ENCODE assay signal across 31 cellular contexts in genomic region chr18:22790545-22791415, GRCh38.
"Had no signal": no experiment of that assay in that cellular context is flagged by ENCODE, and none has a peak within 500 bp of the region (broad histone marks: within the 10 kb centered on the region; RNA-seq: fewer than 3 reads in every experiment).

No MANE protein-coding gene starts in this region.

- DNase-seq: activated CD4-positive, alpha-beta memory T cell treated with anti-CD3 and anti-CD28 coated beads for 36 hours; activated CD4-positive, alpha-beta T cell treated with anti-CD3 and anti-CD28 coated beads for 48 hours; activated CD8-positive, alpha-beta memory T cell treated with anti-CD3 and anti-CD28 coated beads, Interleukin-2, amount 50 U/mL, for 4 hours; activated gamma-delta T cell; activated naive CD4-positive, alpha-beta T cell treated with anti-CD3 and anti-CD28 coated beads, Interleukin-2, amount 10 ng/mL, durations not matched to agents 7 days and 5 days; activated naive CD8-positive, alpha-beta T cell treated with anti-CD3 and anti-CD28 coated beads, Interleukin-2, amount 10 ng/mL, durations not matched to agents 7 days and 5 days; activated T-cell treated with anti-CD3 and anti-CD28 coated beads, Interleukin-2, amount 50 U/mL, for 1 hour; amniotic stem cell; brain microvascular endothelial cell; caudate nucleus; cortex of kidney; foreskin keratinocyte; islet precursor cell; left ventricle myocardium inferior; nephron progenitor cell; ovary; retina; sigmoid colon; small intestine; stimulated activated CD4-positive, alpha-beta T cell treated with anti-CD3 and anti-CD28 coated beads, Interleukin-4, amount 100 ng/mL, for 4 hours; stimulated activated CD8-positive, alpha-beta memory T cell treated with anti-CD3 and anti-CD28 coated beads, Interleukin-4, amount 100 ng/mL, for 48 hours; stimulated activated naive CD4-positive, alpha-beta T cell; T-helper 9 cell; WERI-Rb-1 had no signal

- H3K4me3 ChIP-seq: esophagus muscularis mucosa, left ventricle myocardium inferior, ovary, prostate gland, sigmoid colon, tibial nerve had no signal

- H3K27me3 ChIP-seq: brain microvascular endothelial cell, esophagus muscularis mucosa, neutrophil, ovary, sigmoid colon, tibial nerve had no signal

- H3K4me1 Mint-ChIP-seq: activated naive CD4-positive, alpha-beta T cell treated with anti-CD3 and anti-CD28 coated beads, Interleukin-2, amount 10 ng/mL, durations not matched to agents 7 days and 5 days; activated naive CD8-positive, alpha-beta T cell treated with anti-CD3 and anti-CD28 coated beads, Interleukin-2, amount 10 ng/mL, durations not matched to agents 7 days and 5 days; nephron progenitor cell had no signal

- H3K9me3 Mint-ChIP-seq: activated CD4-positive, alpha-beta memory T cell treated with anti-CD3 and anti-CD28 coated beads for 36 hours; activated naive CD4-positive, alpha-beta T cell treated with anti-CD3 and anti-CD28 coated beads, Interleukin-2, amount 10 ng/mL, durations not matched to agents 7 days and 5 days; activated naive CD8-positive, alpha-beta T cell treated with anti-CD3 and anti-CD28 coated beads, Interleukin-2, amount 10 ng/mL, durations not matched to agents 7 days and 5 days; activated T-helper 1 cell treated with anti-CD3 and anti-CD28 coated beads, Interleukin-12 subunit alpha, Interleukin-12 subunit beta, Interleukin-2, Interleukin-4 antibody, amounts not matched to agents 30 ng/mL and 10 ng/mL and 1 ng/mL, durations not matched to agents 14 hours and 24 hours and 36 hours; nephron progenitor cell; T-helper 1 cell treated with Interleukin-12 subunit alpha and Interleukin-12 subunit beta and Interleukin-4 antibody, amounts not matched to agents 30 μg/mL and 1 μg/mL, for 36 hours had no signal

- H3K9me3 ChIP-seq: esophagus muscularis mucosa, left ventricle myocardium inferior, neutrophil, ovary, prostate gland, sigmoid colon, tibial nerve had no signal

- H3K27ac ChIP-seq: brain microvascular endothelial cell, esophagus muscularis mucosa, foreskin keratinocyte, left ventricle myocardium inferior, neutrophil, ovary, prostate gland, sigmoid colon, tibial nerve, WERI-Rb-1 had no signal

- ATAC-seq: activated CD4-positive, CD25-positive, alpha-beta regulatory T cell treated with anti-CD3 and anti-CD28 coated beads, Interleukin-2, amount 50 U/mL, for 24 hours; foreskin keratinocyte had no signal

- H3K36me3 Mint-ChIP-seq: activated CD4-positive, alpha-beta memory T cell treated with anti-CD3 and anti-CD28 coated beads for 36 hours; activated naive CD4-positive, alpha-beta T cell treated with anti-CD3 and anti-CD28 coated beads, Interleukin-2, amount 10 ng/mL, durations not matched to agents 7 days and 5 days; activated naive CD8-positive, alpha-beta T cell treated with anti-CD3 and anti-CD28 coated beads, Interleukin-2, amount 10 ng/mL, durations not matched to agents 7 days and 5 days had no signal

- H3K27ac Mint-ChIP-seq: activated CD4-positive, alpha-beta memory T cell treated with anti-CD3 and anti-CD28 coated beads for 36 hours; activated naive CD4-positive, alpha-beta T cell treated with anti-CD3 and anti-CD28 coated beads, Interleukin-2, amount 10 ng/mL, durations not matched to agents 7 days and 5 days; activated naive CD8-positive, alpha-beta T cell treated with anti-CD3 and anti-CD28 coated beads, Interleukin-2, amount 10 ng/mL, durations not matched to agents 7 days and 5 days; activated T-helper 1 cell treated with anti-CD3 and anti-CD28 coated beads, Interleukin-12 subunit alpha, Interleukin-12 subunit beta, Interleukin-2, Interleukin-4 antibody, amounts not matched to agents 30 ng/mL and 10 ng/mL and 1 ng/mL, durations not matched to agents 14 hours and 24 hours and 36 hours; nephron progenitor cell; T-helper 1 cell treated with Interleukin-12 subunit alpha and Interleukin-12 subunit beta and Interleukin-4 antibody, amounts not matched to agents 30 μg/mL and 1 μg/mL, for 36 hours had no signal

- H3K36me3 ChIP-seq: brain microvascular endothelial cell, esophagus muscularis mucosa, left ventricle myocardium inferior, neutrophil, ovary, prostate gland, sigmoid colon, tibial nerve, WERI-Rb-1 had no signal

- H3K4me3 Mint-ChIP-seq: activated CD4-positive, alpha-beta memory T cell treated with anti-CD3 and anti-CD28 coated beads for 36 hours; activated naive CD4-positive, alpha-beta T cell treated with anti-CD3 and anti-CD28 coated beads, Interleukin-2, amount 10 ng/mL, durations not matched to agents 7 days and 5 days; activated naive CD8-positive, alpha-beta T cell treated with anti-CD3 and anti-CD28 coated beads, Interleukin-2, amount 10 ng/mL, durations not matched to agents 7 days and 5 days; activated T-helper 1 cell treated with anti-CD3 and anti-CD28 coated beads, Interleukin-12 subunit alpha, Interleukin-12 subunit beta, Interleukin-2, Interleukin-4 antibody, amounts not matched to agents 30 ng/mL and 10 ng/mL and 1 ng/mL, durations not matched to agents 14 hours and 24 hours and 36 hours; nephron progenitor cell; T-helper 1 cell treated with Interleukin-12 subunit alpha and Interleukin-12 subunit beta and Interleukin-4 antibody, amounts not matched to agents 30 μg/mL and 1 μg/mL, for 36 hours had no signal

- H3K4me1 ChIP-seq: esophagus muscularis mucosa, left ventricle myocardium inferior, prostate gland, sigmoid colon, tibial nerve had no signal
